In genomic region chr12:57471-57980, GRCh38 we compare ENCODE assay signal across 1 cellular context.
TF ChIP-seq lines count a peak whose summit lies in the region.

No MANE protein-coding gene starts in this region.

TF ChIP-seq in IMR-90, 13 proteins besides CTCF, POLR2A, EP300 and RAD21 (continued from another document):
- TF ChIP-seq MAZ (IDR thresholded peaks at IDR 0.05; ENCODE audit: borderline replicate concordance, low read depth, low read length) (no peak), USF2 (IDR thresholded peaks at IDR 0.05; ENCODE audit: low read depth, low read length) (no peak), RCOR1 (IDR thresholded peaks at IDR 0.05; ENCODE audit: insufficient replicate concordance, low read length) (no peak), BHLHE40 (IDR thresholded peaks at IDR 0.05; ENCODE audit: low read depth, low read length) (no peak), ELK1 (IDR thresholded peaks at IDR 0.05; ENCODE audit: borderline replicate concordance, low read depth, low read length) (no peak), CEBPB (IDR thresholded peaks at IDR 0.05; ENCODE audit: low read depth, low read length) (no peak)
TF ChIP-seq in IMR-90: peak in this region for 0.
